ENCODE assay signal across 24 cellular contexts in genomic region chr1:115057661-115058249, GRCh38. TPM values are rescaled to one million over a fixed set of nuclear protein-coding genes. Genes with fewer than 3 reads are reported as not detected.
DNase-seq lines count a peak whose midpoint lies in the region; ATAC-seq, FAIRE-seq and TF ChIP-seq lines count a peak whose summit lies in the region.
"Had no signal": no experiment of that assay in that cellular context is flagged by ENCODE, and none has a peak within 500 bp of the region (broad histone marks: within the 10 kb centered on the region; RNA-seq: fewer than 3 reads in every experiment).

No MANE protein-coding gene starts in this region.

- DNase-seq in NOMO-1 (lab: John Stamatoyannopoulos, UW; ENCODE audit: unreplicated experiment in 2 of 2) (peak; percentile 9 to 22), NOMO-1 treated with dmso at 0.1 percent for 144 hours (lab: John Stamatoyannopoulos, UW; ENCODE audit: unreplicated experiment) (no peak), hepatocyte (ENCODE audit: low spot score) (peak; percentile 48), urothelium cell line (ENCODE audit: low spot score) (no peak), glomerular visceral epithelial cell (ENCODE audit: extremely low spot score) (no peak)
- DNase-seq: BE2C; CD4-positive, alpha-beta T cell; DMS53; GM23248; HCEC 1CT; KG1; NCI-H1092; NCI-H146; NCI-H2081; NCI-H510A; NCI-H774; Peyer's patch had no signal

- H3K4me2 ChIP-seq in hepatocyte (no peak overlapping the region), parathyroid adenoma (ENCODE audit: low read length) (peak overlapping the region; percentile 80)

- WGBS in hepatocyte (ENCODE audit: low lambda C conversion rate, missing lambda C conversion rate), result 71% methylated on average over 6 of the region's 6 CpGs

- FAIRE-seq in urothelium cell line (lab: Jason Lieb, UNC), result peak; percentile 44
- FAIRE-seq: G401.6 had no signal

- H3K9me2 ChIP-seq in hepatocyte (replicated peaks; ENCODE audit: insufficient read depth), result no peaks in the 10 kb centered on the region

- peak overlapping the region; percentile 20 for H3K27ac ChIP-seq in hepatocyte
- peak overlapping the region; percentile 90 for H3K27ac ChIP-seq in parathyroid adenoma
- H3K27ac ChIP-seq: 22Rv1, GM23248 had no signal

- TF ChIP-seq CTCF in hepatocyte (IDR thresholded peaks at IDR 0.05; ENCODE audit: poor library complexity) (no peak), parathyroid adenoma (IDR thresholded peaks at IDR 0.05) (no peak)

- no peaks in the 10 kb centered on the region for H4K20me1 ChIP-seq in hepatocyte (ENCODE audit: insufficient read depth, poor library complexity, severe bottlenecking)

- H3K9me3 ChIP-seq in hepatocyte (ENCODE audit: low read depth) (no peaks in the 10 kb centered on the region), parathyroid adenoma (ENCODE audit: control insufficient read depth, low read length) (no peaks in the 10 kb centered on the region)
- H3K9me3 ChIP-seq: BE2C, Peyer's patch had no signal

- H3K27me3 ChIP-seq in hepatocyte, result no peaks in the 10 kb centered on the region
- H3K27me3 ChIP-seq in parathyroid adenoma (ENCODE audit: control insufficient read depth, insufficient read depth, low read length), result no peaks in the 10 kb centered on the region
- H3K27me3 ChIP-seq: BE2C, Peyer's patch had no signal

- H3K4me1 ChIP-seq in hepatocyte (ENCODE audit: insufficient read depth) (peaks cover 18% of the 10 kb centered on the region), parathyroid adenoma (peaks cover 19% of the 10 kb centered on the region)
- H3K4me1 ChIP-seq: BE2C had no signal

- H3K4me3 ChIP-seq in hepatocyte, result no peak overlapping the region
- H3K4me3 ChIP-seq in parathyroid adenoma (ENCODE audit: low read depth, low read length), result peak overlapping the region; percentile 13
- H3K4me3 ChIP-seq: GM23248, Peyer's patch had no signal

- no peak overlapping the region for H3K9ac ChIP-seq in parathyroid adenoma
- H3K9ac ChIP-seq: GM23248 had no signal

- H2AFZ ChIP-seq in hepatocyte, result no peak overlapping the region
- peak overlapping the region; percentile 42 for H2AFZ ChIP-seq in parathyroid adenoma
- H2AFZ ChIP-seq: GM23248 had no signal

- no peak for ATAC-seq in GM21447 (IDR thresholded peaks at IDR 0.05; ENCODE audit: unreplicated experiment)
- ATAC-seq in HG03521 (IDR thresholded peaks at IDR 0.05; ENCODE audit: unreplicated experiment), result no peak
- ATAC-seq: Right ventricle myocardium inferior had no signal

- H3K79me2 ChIP-seq in hepatocyte, result no peaks in the 10 kb centered on the region
- no peaks in the 10 kb centered on the region for H3K79me2 ChIP-seq in parathyroid adenoma

- H3K36me3 ChIP-seq in hepatocyte (replicated peaks; ENCODE audit: insufficient read depth, low read depth) (no peaks in the 10 kb centered on the region), parathyroid adenoma (ENCODE audit: control insufficient read depth, insufficient read depth, low read length) (no peaks in the 10 kb centered on the region)
- H3K36me3 ChIP-seq: BE2C, Peyer's patch had no signal

RNA-seq across cellular contexts. Expression of gene TSHB, which starts 28.1 kb away (rescaled TPM):
- total RNA-seq in hepatocyte, result 1.0 TPM in 1 of 2 replicates, not detected in the other
- polyA plus RNA-seq in hepatocyte, result 0.71 TPM in 1 of 2 replicates, not detected in the other
- total RNA-seq: CD4-positive, alpha-beta T cell; GM23248; MCF 10A; Peyer's patch; Right ventricle myocardium inferior had no signal
- polyA plus RNA-seq: GM23248 had no signal

RNA-seq across cellular contexts. Expression of gene TSPAN2, which starts 31.5 kb away (rescaled TPM):
- total RNA-seq in hepatocyte, result 1.8 and 2.8 TPM in 2 replicates
- polyA plus RNA-seq in hepatocyte, result 1.4 and 4.1 TPM in 2 replicates

Comparison
In these comparisons a context has a peak if more than half of its experiments do, and no peak if none do; other contexts are left out.
1. DNase-seq: peak in NOMO-1 (2 of 2) and hepatocyte (single experiment); none in NOMO-1 treated with dmso at 0.1 percent for 144 hours (single experiment), urothelium cell line (single experiment) and glomerular visceral epithelial cell (single experiment).